Comparison of ENCODE assay signal across 8 cellular contexts in genomic region chr19:45250832-45251451, GRCh38. TPM values are rescaled to one million over a fixed set of nuclear protein-coding genes. Genes with fewer than 3 reads are reported as not detected.
A peak's percentile ranks its signal among the peaks of the same experiment; 100 is the strongest.
DNase-seq lines count a peak whose midpoint lies in the region; ATAC-seq and TF ChIP-seq lines count a peak whose summit lies in the region.

Gene MARK4 (plus strand): TSS chr19:45251271. CDS start chr19:45251589, 318 bp downstream.

- no peak for TF ChIP-seq CTCF in chondrocyte (IDR thresholded peaks at IDR 0.05)

- no peaks in the 10 kb centered on the region for H3K27me3 Mint-ChIP-seq in chondrocyte (ENCODE audit: low read depth)

- no peaks in the 10 kb centered on the region for H3K36me3 Mint-ChIP-seq in chondrocyte (ENCODE audit: low read depth)

- peak within 1 kb of the TSS; percentile 85 for H3K4me3 Mint-ChIP-seq in chondrocyte (ENCODE audit: unreplicated experiment)

- H3K27ac Mint-ChIP-seq in chondrocyte (ENCODE audit: unreplicated experiment) = peak within 1 kb of the TSS; percentile 80

- ATAC-seq in HG03354 (IDR thresholded peaks at IDR 0.05; ENCODE audit: poor library complexity, severe bottlenecking, unreplicated experiment) = no peak

- H3K9me3 Mint-ChIP-seq in chondrocyte (ENCODE audit: low read depth) = no peaks in the 10 kb centered on the region

- peaks cover 36% of the 10 kb centered on the region for H3K4me1 Mint-ChIP-seq in chondrocyte (ENCODE audit: low read depth)

- DNase-seq in NK-92 treated with Interleukin-12 subunit alpha and Interleukin-12 subunit beta, amount 100 ng/mL, for 24 hours (lab: John Stamatoyannopoulos, UW) = peak; percentile 26
- no peak for DNase-seq in NK-92 (lab: John Stamatoyannopoulos, UW; ENCODE audit: unreplicated experiment)
- peak; percentile 85 for DNase-seq in NCI-H2171 treated with DMSO at 0.1 percent for 48 hours (lab: John Stamatoyannopoulos, UW)
- DNase-seq in activated CD4-positive, alpha-beta T cell treated with anti-CD3 and anti-CD28 coated beads for 1 hour = peak; percentile 42
- no peak for DNase-seq in chondrocyte (ENCODE audit: low spot score)
- peak; percentile 33 for DNase-seq in kidney glomerular epithelial cell (lab: John Stamatoyannopoulos, UW)
- DNase-seq in stimulated activated CD4-positive, alpha-beta T cell treated with anti-CD3 and anti-CD28 coated beads, Interleukin-15, amount 100 ng/mL, for 24 hours = peak; percentile 66

RNA-seq across cellular contexts. Expression of gene MARK4, which starts in this region (rescaled TPM):
- total RNA-seq in chondrocyte = 36.5 to 54.7 TPM (median 46.3 TPM) in 3 replicates

Comparison
In these comparisons a context has a peak if more than half of its experiments do, and no peak if none do; other contexts are left out.
1. DNase-seq: peak in NK-92 treated with Interleukin-12 subunit alpha and Interleukin-12 subunit beta, amount 100 ng/mL, for 24 hours (single experiment), NCI-H2171 treated with DMSO at 0.1 percent for 48 hours (single experiment), activated CD4-positive, alpha-beta T cell treated with anti-CD3 and anti-CD28 coated beads for 1 hour (single experiment), kidney glomerular epithelial cell (single experiment) and stimulated activated CD4-positive, alpha-beta T cell treated with anti-CD3 and anti-CD28 coated beads, Interleukin-15, amount 100 ng/mL, for 24 hours (single experiment); none in NK-92 (single experiment) and chondrocyte (single experiment).